15 cellular contexts compared by ENCODE assay signal in genomic region chr3:143464850-143465249, GRCh38.
DNase-seq lines count a peak whose midpoint lies in the region; ATAC-seq, FAIRE-seq and TF ChIP-seq lines count a peak whose summit lies in the region.
"Had no signal": no experiment of that assay in that cellular context is flagged by ENCODE, and none has a peak within 500 bp of the region (broad histone marks: within the 10 kb centered on the region; RNA-seq: fewer than 3 reads in every experiment).

No MANE protein-coding gene starts in this region.

- no peak for TF ChIP-seq CTCF in foreskin fibroblast (IDR thresholded peaks at IDR 0.05; ENCODE audit: low read depth, low read length)
- no peak for TF ChIP-seq CTCF in D721Med (IDR thresholded peaks at IDR 0.05; ENCODE audit: insufficient read depth, missing control alignments)

- no peak for FAIRE-seq in D721Med (lab: Jason Lieb, UNC)
- FAIRE-seq: HepG2 had no signal

- H3K4me3 ChIP-seq in foreskin fibroblast (ENCODE audit: low read depth in 1 of 2, low read length in 2 of 2): no peak overlapping the region
- H3K4me3 ChIP-seq: left lung, ovary had no signal

- ATAC-seq in GM19468 (IDR thresholded peaks at IDR 0.05; ENCODE audit: extremely low read depth, unreplicated experiment): peak; percentile 31
- no peak for ATAC-seq in GM18519 (IDR thresholded peaks at IDR 0.05; ENCODE audit: low FRiP score, unreplicated experiment)
- ATAC-seq: HepG2 had no signal

- DNase-seq in COLO668 (lab: John Stamatoyannopoulos, UW; ENCODE audit: unreplicated experiment) (peak; percentile 55), NCI-H146 (lab: John Stamatoyannopoulos, UW) (peak; percentile 96), foreskin fibroblast (peak; percentile 47 to 69), NCI-H2227 treated with DMSO at 0.1 percent for 48 hours (lab: John Stamatoyannopoulos, UW) (no peak), D721Med (ENCODE audit: insufficient read length, low spot score) (no peak), UCSD-AML1 (lab: John Stamatoyannopoulos, UW; ENCODE audit: unreplicated experiment) (no peak)
- DNase-seq: activated CD8-positive, alpha-beta memory T cell treated with anti-CD3 and anti-CD28 coated beads, Interleukin-2, amount 50 U/mL, for 4 hours; Caco-2; left lung; NK-92 treated with Interleukin-12 subunit alpha and Interleukin-12 subunit beta, amount 100 ng/mL, for 24 hours; ovary; stimulated activated CD4-positive, alpha-beta T cell treated with anti-CD3 and anti-CD28 coated beads, Interleukin-2, amount 100 ng/mL, for 48 hours had no signal

Comparison
In these comparisons a context has a peak if more than half of its experiments do, and no peak if none do; other contexts are left out.
1. DNase-seq: peak in COLO668 (single experiment), NCI-H146 (single experiment) and foreskin fibroblast (2 of 2); none in NCI-H2227 treated with DMSO at 0.1 percent for 48 hours (single experiment), D721Med (single experiment) and UCSD-AML1 (single experiment).